ENCODE assay signal across 8 cellular contexts in genomic region chr16:31074073-31074813, GRCh38. TPM values are rescaled to one million over a fixed set of nuclear protein-coding genes. Genes with fewer than 3 reads are reported as not detected.
A peak's percentile ranks its signal among the peaks of the same experiment; 100 is the strongest.
DNase-seq lines count a peak whose midpoint lies in the region; ATAC-seq and TF ChIP-seq lines count a peak whose summit lies in the region.

ZNF646 (plus strand) TSS chr16:31074422; CDS start chr16:31076325, 1,903 bp downstream.
ZNF668 (minus strand) TSS chr16:31074240; CDS start chr16:31064459, 9,781 bp downstream.

- peaks cover 88% of the 10 kb centered on the region for H3K79me2 ChIP-seq in SK-N-SH (ENCODE audit: insufficient read depth)

- POLR2A ChIA-PET in SK-N-SH (lab: Yijun Ruan, JAX) = interaction anchor here (0.6 to 2.7 kb wide), 17 partner anchors 10 to 386 kb away, joined by 3 to 22 read pairs (median 5); partner anchors contain the start of genes FUS, HSD3B7, KAT8 and PRSS53

- 0 out of 2 replicates have a peak, but pooled peaks cover 4% of the 10 kb centered on the region for H4K20me1 ChIP-seq in SK-N-SH (ENCODE audit: insufficient read depth)

- H3F3A ChIP-seq in SK-N-SH (replicated peaks; ENCODE audit: insufficient read depth) = peaks cover 7% of the 10 kb centered on the region

- WGBS in SK-N-SH (ENCODE audit: low lambda C conversion rate) = under 1% methylated on average over 48 of the region's 48 CpGs

- TF ChIP-seq EP300 in SK-N-SH (IDR thresholded peaks at IDR 0.05; ENCODE audit: borderline replicate concordance in 1 of 2, low read depth in 1 of 2, low read length in 1 of 2) = peak in 1 of 2 experiments; percentile 13; a peak in 1 of 4 replicates

- peak; percentile 96 for DNase-seq in GM06990 (ENCODE audit: extremely low read depth, insufficient read length)
- peak; percentile 92 for DNase-seq in NCI-H1048 (lab: John Stamatoyannopoulos, UW)
- DNase-seq in SK-N-SH = peak; percentile 92
- DNase-seq in activated naive CD4-positive, alpha-beta T cell treated with anti-CD3 and anti-CD28 coated beads, Interleukin-2, amount 50 U/mL, for 16 hours = peak; percentile 98
- DNase-seq in globus pallidus (ENCODE audit: low spot score) = peak; percentile 100
- peak; percentile 78 to 99 (median 98) for DNase-seq in nucleus accumbens (lab: John Stamatoyannopoulos, UW)

- ATAC-seq in HG02571 (IDR thresholded peaks at IDR 0.05; ENCODE audit: unreplicated experiment) = peak; percentile 67

- H3K9ac ChIP-seq in SK-N-SH = peak within 1 kb of the TSS; percentile 95

- H3K36me3 ChIP-seq in GM06990 (ENCODE audit: control insufficient read depth, insufficient read depth, low read length) (peaks cover 27% of the 10 kb centered on the region), SK-N-SH (replicated peaks in 1 of 2; ENCODE audit: control insufficient read depth in 1 of 2, insufficient read depth in 2 of 2, low read length in 1 of 2) (peaks cover 16 to 33% of the 10 kb centered on the region in 2 experiments)

- H3K9me2 ChIP-seq in SK-N-SH = no peaks in the 10 kb centered on the region

- peak; percentile 4 for TF ChIP-seq CTCF in GM06990 (IDR thresholded peaks at IDR 0.05; ENCODE audit: insufficient read depth, low read length, poor library complexity, severe bottlenecking)
- TF ChIP-seq CTCF in SK-N-SH (IDR thresholded peaks at IDR 0.05) = no peak; the same call in 1 of the 2 replicates

- CTCF ChIA-PET in SK-N-SH (lab: Yijun Ruan, JAX) = interaction anchor here (1.5 to 4.3 kb wide), 4 partner anchors 47 to 120 kb away, joined by 6 to 19 read pairs (median 6); partner anchors contain the start of gene HSD3B7

- H3K4me1 ChIP-seq in SK-N-SH (ENCODE audit: control insufficient read depth in 1 of 2, insufficient read depth in 2 of 2, low read depth in 1 of 2, low read length in 1 of 2) = peaks cover 5 to 14% of the 10 kb centered on the region in 2 experiments; a peak in 3 of 4 replicates

- H3K27me3 ChIP-seq in GM06990 (replicated peaks; ENCODE audit: control insufficient read depth, insufficient read depth, low read length) (no peaks in the 10 kb centered on the region), SK-N-SH (ENCODE audit: insufficient read depth) (no peaks in the 10 kb centered on the region)

- H3K4me3 ChIP-seq in GM06990 (replicated peaks; ENCODE audit: low read depth, low read length) (peak within 1 kb of the TSS; percentile 89), SK-N-SH (ENCODE audit: low read depth in 2 of 2, low read length in 1 of 2) (peak within 1 kb of the TSS; percentile 90 to 95)

- H3K4me2 ChIP-seq in SK-N-SH = peak within 1 kb of the TSS; percentile 93

- H3K27ac ChIP-seq in SK-N-SH (ENCODE audit: low read depth in 2 of 2, low read length in 1 of 2) (peak within 1 kb of the TSS; percentile 94 to 95), temporal lobe (ENCODE audit: low read depth, low read length) (peak within 1 kb of the TSS; percentile 87)

- peak within 1 kb of the TSS; percentile 83 for H2AFZ ChIP-seq in SK-N-SH (ENCODE audit: low read depth)

- no peaks in the 10 kb centered on the region for H3K9me3 ChIP-seq in SK-N-SH

- no peak; the same call in 1 of the 2 replicates for TF ChIP-seq RAD21 in SK-N-SH (IDR thresholded peaks at IDR 0.05; ENCODE audit: low read length)

TF ChIP-seq in SK-N-SH, 30 proteins besides CTCF, POLR2A, EP300 and RAD21:
- TF ChIP-seq SMC3 (IDR thresholded peaks at IDR 0.05; ENCODE audit: low read depth, low read length) = no peak
- peak; percentile 94 for TF ChIP-seq POLR2AphosphoS5 (IDR thresholded peaks at IDR 0.05; ENCODE audit: low read depth, low read length)
- peak; percentile 91; the same call in 1 of the 2 replicates for TF ChIP-seq SIN3A (IDR thresholded peaks at IDR 0.05; ENCODE audit: borderline replicate concordance, low read depth, low read length)
- TF ChIP-seq RCOR1 (IDR thresholded peaks at IDR 0.05; ENCODE audit: low read length) = no peak
- TF ChIP-seq TEAD4 (IDR thresholded peaks at IDR 0.05; ENCODE audit: borderline replicate concordance, insufficient read depth) = no peak
- no peak for TF ChIP-seq USF1 (IDR thresholded peaks at IDR 0.05; ENCODE audit: borderline replicate concordance, low read depth)
- no peak for TF ChIP-seq RFX5 (IDR thresholded peaks at IDR 0.05; ENCODE audit: low read length)
- TF ChIP-seq FOSL2 (IDR thresholded peaks at IDR 0.05; ENCODE audit: borderline replicate concordance, low read depth) = peak; percentile 6; the same call in 1 of the 2 replicates
- no peak for TF ChIP-seq RXRA (IDR thresholded peaks at IDR 0.05; ENCODE audit: borderline replicate concordance, low read depth)
- TF ChIP-seq GABPA (IDR thresholded peaks at IDR 0.05; ENCODE audit: low read depth) = peak; percentile 99
- TF ChIP-seq PBX3 (IDR thresholded peaks at IDR 0.05) = no peak
- peak; percentile 23; the same call in 1 of the 2 replicates for TF ChIP-seq YY1 (IDR thresholded peaks at IDR 0.05; ENCODE audit: low read depth)
- peak; percentile 86 for TF ChIP-seq MXI1 (IDR thresholded peaks at IDR 0.05; ENCODE audit: low read depth, low read length)
- TF ChIP-seq CHD2 (IDR thresholded peaks at IDR 0.05; ENCODE audit: low read length, partially characterized antibody) = peak; percentile 89
- 0 out of 2 replicates have a peak, but pooled peaks have one; percentile 14 for TF ChIP-seq NFIC (IDR thresholded peaks at IDR 0.05; ENCODE audit: borderline replicate concordance)
- peak; percentile 47; the same call in 1 of the 2 replicates for TF ChIP-seq ZBTB33 (IDR thresholded peaks at IDR 0.05; ENCODE audit: borderline replicate concordance, low read depth)
- TF ChIP-seq MAX (IDR thresholded peaks at IDR 0.05; ENCODE audit: low read depth) = peak; percentile 93
- peak; percentile 55 for TF ChIP-seq NRF1 (IDR thresholded peaks at IDR 0.05; ENCODE audit: low read depth, low read length)
- TF ChIP-seq TAF1 (IDR thresholded peaks at IDR 0.05; ENCODE audit: borderline replicate concordance, low read depth, low read length) = peak; percentile 75; the same call in 1 of the 2 replicates
- no peak for TF ChIP-seq MEF2A (IDR thresholded peaks at IDR 0.05; ENCODE audit: borderline replicate concordance, low read depth)
- TF ChIP-seq IRF3 (IDR thresholded peaks at IDR 0.05; ENCODE audit: low read depth, low read length) = no peak
- peak; percentile 96 for TF ChIP-seq ELF1 (IDR thresholded peaks at IDR 0.05)

RNA-seq across cellular contexts. Expression of gene ZNF646, which starts in this region (rescaled TPM):
- polyA plus RNA-seq in SK-N-SH (2012; rRNA removed) = 2.7 and 3.4 TPM in 2 replicates
- 1.2 and 2.1 TPM in 2 replicates for polyA plus RNA-seq in SK-N-SH (2012; cell fraction: cytosol; rRNA removed)
- 8.2 and 8.8 TPM in 2 replicates for polyA plus RNA-seq in SK-N-SH (2012; cell fraction: nucleus; rRNA removed)
- 12.3 TPM for total RNA-seq in temporal lobe

RNA-seq across cellular contexts. Expression of gene ZNF668, which starts in this region (rescaled TPM):
- polyA plus RNA-seq in SK-N-SH (2012; rRNA removed) = 12.4 and 13.6 TPM in 2 replicates
- 5.8 and 9.1 TPM in 2 replicates for polyA plus RNA-seq in SK-N-SH (2012; cell fraction: cytosol; rRNA removed)
- polyA plus RNA-seq in SK-N-SH (2012; cell fraction: nucleus; rRNA removed) = 16.3 and 26.3 TPM in 2 replicates
- 4.4 TPM for total RNA-seq in temporal lobe

Comparison
In these comparisons a context has a peak if more than half of its experiments do, and no peak if none do; other contexts are left out.
1. Peak in every context shown above with its lines: DNase-seq, ATAC-seq, H3K4me3 ChIP-seq and H3K27ac ChIP-seq.